Comparison of ENCODE assay signal across 8 cellular contexts in the genomic region with DNA sequence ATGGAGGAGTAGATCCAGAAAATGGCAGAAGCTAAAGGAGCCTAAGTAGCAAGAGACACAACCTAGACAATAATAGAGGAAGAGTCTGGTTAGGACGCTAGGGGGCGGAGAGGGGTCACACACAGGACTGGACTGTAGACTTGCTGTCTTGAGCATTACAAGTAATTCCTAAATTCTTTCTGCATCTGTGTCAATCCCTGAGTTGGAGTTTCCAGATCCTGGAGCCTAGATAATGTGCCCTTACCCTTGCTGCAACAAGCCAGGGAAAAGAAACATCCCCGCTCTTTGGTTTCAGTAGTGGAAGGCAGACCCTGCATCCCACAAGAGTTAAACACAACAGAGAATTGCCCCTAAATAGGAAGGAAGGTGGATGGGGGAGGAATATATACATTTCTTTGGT. TPM values are rescaled to one million over a fixed set of nuclear protein-coding genes. Genes with fewer than 3 reads are reported as not detected.
DNase-seq lines count a peak whose midpoint lies in the region; ATAC-seq and TF ChIP-seq lines count a peak whose summit lies in the region.

No MANE protein-coding gene starts in this region.

- peaks cover 0 to 8% (median 0%) of the 10 kb centered on the region in 5 donors for H3K27me3 Mint-ChIP-seq in naive thymus-derived CD4-positive, alpha-beta T cell

- no peaks in the 10 kb centered on the region for H3K4me1 Mint-ChIP-seq in naive thymus-derived CD4-positive, alpha-beta T cell

- H3K36me3 Mint-ChIP-seq in naive thymus-derived CD4-positive, alpha-beta T cell, result no peaks in the 10 kb centered on the region

- no peaks in the 10 kb centered on the region for H3K27me3 ChIP-seq in naive thymus-derived CD4-positive, alpha-beta T cell (ENCODE audit: control insufficient read depth in 2 of 2, insufficient read depth in 2 of 2, low read length in 2 of 2)
- H3K27me3 ChIP-seq in testis, result no peaks in the 10 kb centered on the region

- peak; percentile 91 for ATAC-seq in HG03469 (IDR thresholded peaks at IDR 0.05; ENCODE audit: unreplicated experiment)
- ATAC-seq in esophagus mucosa, result peak; percentile 92
- ATAC-seq in naive thymus-derived CD4-positive, alpha-beta T cell, result peak; percentile 82

- 37 to 59% methylated on average over 3 of the region's 3 CpGs for WGBS in testis, 2 donors

- TF ChIP-seq POLR2A in testis (IDR thresholded peaks at IDR 0.05), result no peak

- DNase-seq in DMS153 treated with DMSO at 0.1 percent for 48 hours (lab: John Stamatoyannopoulos, UW; ENCODE audit: unreplicated experiment) (peak; percentile 10), GM20000 (ENCODE audit: low spot score) (peak; percentile 71), NCI-H510A (lab: John Stamatoyannopoulos, UW) (peak; percentile 3), testis (peak; percentile 87)
- DNase-seq in activated CD4-positive, alpha-beta T cell treated with anti-CD3 and anti-CD28 coated beads, Interleukin-2, amount 50 U/mL, for 1 hour, result peak; percentile 9
- peak in 7 of 9 donors; percentile 5 to 48 (median 15) for DNase-seq in naive thymus-derived CD4-positive, alpha-beta T cell

- intact Hi-C loops in naive thymus-derived CD4-positive, alpha-beta T cell (cut with micrococcal nuclease), result loop anchor here (1.0 to 2.0 kb wide), 2 partner anchors 255 to 256 kb away; no protein-coding TSS in a partner anchor
- intact Hi-C loops in testis (cut with DNase I; ENCODE audit: low total_unique reads), result no loop called here

- no peaks in the 10 kb centered on the region for H3K9me3 ChIP-seq in naive thymus-derived CD4-positive, alpha-beta T cell (ENCODE audit: control insufficient read depth in 2 of 3, low read length in 3 of 3)
- H3K9me3 ChIP-seq in testis, result no peaks in the 10 kb centered on the region

- H3K27ac ChIP-seq in naive thymus-derived CD4-positive, alpha-beta T cell (ENCODE audit: low read depth, low read length), result no peak overlapping the region
- H3K27ac ChIP-seq in testis, result no peak overlapping the region

- CTCF ChIA-PET in naive thymus-derived CD4-positive, alpha-beta T cell (lab: Charles Lee), result interaction anchor here (0.6 kb wide), 1 partner anchor 48 kb away, joined by 3 read pairs; no protein-coding TSS in a partner anchor

- H3K4me3 ChIP-seq in naive thymus-derived CD4-positive, alpha-beta T cell (ENCODE audit: low read length), result no peak overlapping the region
- H3K4me3 ChIP-seq in testis, result no peak overlapping the region

- H3K4me3 Mint-ChIP-seq in naive thymus-derived CD4-positive, alpha-beta T cell, result no peak overlapping the region

- TF ChIP-seq CTCF in GM20000 (IDR thresholded peaks at IDR 0.05; ENCODE audit: extremely low read depth, missing control alignments) (peak; percentile 55), testis (IDR thresholded peaks at IDR 0.05) (peak in 2 of 3 experiments; percentile 49 to 59)

- H3K27ac Mint-ChIP-seq in naive thymus-derived CD4-positive, alpha-beta T cell, result no peak overlapping the region

- no peaks in the 10 kb centered on the region for H3K4me1 ChIP-seq in naive thymus-derived CD4-positive, alpha-beta T cell (ENCODE audit: control insufficient read depth in 2 of 2, insufficient read depth in 2 of 2, low read length in 2 of 2)
- H3K4me1 ChIP-seq in testis, result no peaks in the 10 kb centered on the region

- H3K36me3 ChIP-seq in naive thymus-derived CD4-positive, alpha-beta T cell (ENCODE audit: control insufficient read depth in 2 of 3, insufficient read depth in 3 of 3, low read length in 3 of 3), result no peaks in the 10 kb centered on the region
- no peaks in the 10 kb centered on the region for H3K36me3 ChIP-seq in testis (ENCODE audit: low read depth, missing control alignments)

- POLR2A ChIA-PET in naive thymus-derived CD4-positive, alpha-beta T cell (lab: Charles Lee), result no interaction called here

- H3K9me3 Mint-ChIP-seq in naive thymus-derived CD4-positive, alpha-beta T cell, result no peaks in the 10 kb centered on the region

RNA-seq across cellular contexts. Expression of a gene that starts 14.9 kb away (rescaled TPM):
- total RNA-seq in esophagus mucosa, result 0.40 TPM
- total RNA-seq in naive thymus-derived CD4-positive, alpha-beta T cell, result not detected
- not detected for polyA plus RNA-seq in naive thymus-derived CD4-positive, alpha-beta T cell
- 10 to 100 TPM in 1 of 2 donors, 1 to 10 TPM in 1; 6.6 to 14.3 TPM for total RNA-seq in testis
- 1.0 TPM for polyA plus RNA-seq in testis (ENCODE audit: insufficient read depth, low read depth, low replicate concordance)

RNA-seq across cellular contexts. Expression of a gene that starts 20.4 kb away (rescaled TPM):
- total RNA-seq in esophagus mucosa (36.9 TPM), testis (1 to 10 TPM in 1 of 2 donors, under 1 TPM in 1; 0.93 to 1.1 TPM)
- 1 to 10 TPM in 1 of 5 experiments, under 1 TPM in 2, not detected in 2; 0.11 to 2.3 (median 0.48) TPM for total RNA-seq in naive thymus-derived CD4-positive, alpha-beta T cell
- not detected for polyA plus RNA-seq in naive thymus-derived CD4-positive, alpha-beta T cell
- 1.0 TPM for polyA plus RNA-seq in testis (ENCODE audit: insufficient read depth, low read depth, low replicate concordance)

Comparison
In these comparisons a context has a peak if more than half of its experiments do, and no peak if none do; other contexts are left out.
1. DNase-seq: peak in every context shown above with its lines; median percentile 87 in testis; 71 in GM20000; 15 in naive thymus-derived CD4-positive, alpha-beta T cell; 10 in DMS153 treated with DMSO at 0.1 percent for 48 hours; 9 in activated CD4-positive, alpha-beta T cell treated with anti-CD3 and anti-CD28 coated beads, Interleukin-2, amount 50 U/mL, for 1 hour; 3 in NCI-H510A.
2. RNA of a gene that starts 20.4 kb away (total RNA-seq): 36.9 TPM in esophagus mucosa (single experiment); 0.93 to 1.1 TPM in testis and 0.11 to 2.3 TPM in naive thymus-derived CD4-positive, alpha-beta T cell; every median in the first group is over 10 times any median in the second.
3. Peak in every context shown above with its lines, with median percentiles within 50 percentile points of each other: ATAC-seq.